ENCODE assay signal across 10 cellular contexts in genomic region chr7:82054544-82054943, GRCh38.
"Had no signal": no experiment of that assay in that cellular context is flagged by ENCODE, and none has a peak within 500 bp of the region (broad histone marks: within the 10 kb centered on the region; RNA-seq: fewer than 3 reads in every experiment).

No MANE protein-coding gene starts in this region.

- FAIRE-seq: HTR-8/SVneo had no signal

- H3K9me3 ChIP-seq: HAP-1 had no signal

- H3K36me3 ChIP-seq: HAP-1 had no signal

- ATAC-seq: HCT116 had no signal

- DNase-seq: GM23248, GOT3, H7, HFFc6, KBM-7 had no signal

- H3K9ac ChIP-seq: GM23248, KMS-11 had no signal

- H3K4me2 ChIP-seq: KMS-11 had no signal

- H2AFZ ChIP-seq: GM23248 had no signal

- H3K4me3 ChIP-seq: GM23248, HAP-1 had no signal

- H3K27ac ChIP-seq: GM23248, HL-60, KMS-11 had no signal
